1 cellular context compared by ENCODE assay signal in the genomic region with DNA sequence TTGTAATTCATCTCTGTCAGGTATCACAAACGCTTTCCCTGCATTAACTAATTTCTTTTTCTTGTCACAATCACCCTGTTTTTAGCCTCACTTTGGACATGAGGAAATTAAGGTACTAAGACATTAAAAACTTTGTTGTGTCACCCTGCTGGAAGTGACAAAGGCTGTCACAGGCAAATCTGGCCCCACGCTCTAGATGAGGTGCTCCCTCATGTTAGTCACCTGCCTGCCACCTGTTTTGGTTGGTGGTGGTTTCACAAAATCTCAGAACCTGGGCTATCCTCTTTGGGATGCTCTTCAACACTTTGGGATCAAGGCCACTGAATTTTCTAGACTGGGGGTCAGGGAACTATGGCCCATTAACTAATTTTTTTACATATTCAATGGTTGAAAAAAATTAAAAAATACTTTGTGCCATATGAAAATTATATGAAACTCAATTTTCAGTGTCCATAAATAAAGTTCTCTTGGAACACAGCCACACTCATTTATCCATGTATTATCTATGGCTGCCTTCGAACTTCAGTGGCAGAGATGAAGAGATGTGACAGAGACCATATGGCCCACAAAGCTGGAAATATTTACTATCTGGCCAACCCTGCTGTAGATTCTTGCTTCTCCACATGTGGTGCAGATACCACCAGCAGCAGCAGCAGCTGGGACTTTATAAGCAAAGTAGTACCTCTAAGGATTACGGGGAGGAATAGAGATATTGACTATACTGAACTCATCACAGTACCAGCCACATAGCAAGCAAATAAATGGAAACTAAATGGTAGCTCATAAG.
A peak's percentile ranks its signal among the peaks of the same experiment; 100 is the strongest.
TF ChIP-seq lines count a peak whose summit lies in the region.

No MANE protein-coding gene starts in this region.

TF ChIP-seq in K562, 482 proteins besides CTCF, POLR2A, EP300 and RAD21 (continues in another document):
- TF ChIP-seq ZBTB9 (CRISPR knock-in tag; IDR thresholded peaks at IDR 0.05) (0 out of 2 replicates have a peak, but pooled peaks have one; percentile 31), ZFP1 (CRISPR knock-in tag; IDR thresholded peaks at IDR 0.05) (no peak), ZNF165 (CRISPR knock-in tag; IDR thresholded peaks at IDR 0.05; ENCODE audit: borderline replicate concordance) (no peak), RCOR1 (IDR thresholded peaks at IDR 0.05; ENCODE audit: borderline replicate concordance in 1 of 2, low read depth in 2 of 2, low read length in 2 of 2) (peak in 1 of 2 experiments; percentile 38; a peak in 1 of 4 replicates), XRCC3 (IDR thresholded peaks at IDR 0.05) (no peak), CTBP1 (IDR thresholded peaks at IDR 0.05; ENCODE audit: borderline replicate concordance) (no peak), HMG20B (CRISPR knock-in tag; IDR thresholded peaks at IDR 0.05) (no peak), ZKSCAN8 (CRISPR knock-in tag; IDR thresholded peaks at IDR 0.05) (0 out of 2 replicates have a peak, but pooled peaks have one; percentile 36), NFE2 (IDR thresholded peaks at IDR 0.05; ENCODE audit: low read depth) (no peak), TAF1 (IDR thresholded peaks at IDR 0.05; ENCODE audit: control insufficient read depth, extremely low read depth, insufficient read depth, low read length, severe bottlenecking) (no peak), SP2 (IDR thresholded peaks at IDR 0.05; ENCODE audit: extremely low read depth, low read depth, low read length, poor library complexity, severe bottlenecking) (no peak), NR1H2 (CRISPR knock-in tag; IDR thresholded peaks at IDR 0.05) (no peak), KDM5B (IDR thresholded peaks at IDR 0.05; ENCODE audit: insufficient replicate concordance, low read depth, low read length) (no peak), ZNF655 (CRISPR knock-in tag; IDR thresholded peaks at IDR 0.05) (no peak), CBX2 (IDR thresholded peaks at IDR 0.05; ENCODE audit: insufficient read depth, low read length, poor library complexity, severe bottlenecking) (no peak), HOMEZ (CRISPR knock-in tag; IDR thresholded peaks at IDR 0.05) (no peak), SLC30A9 (CRISPR knock-in tag; IDR thresholded peaks at IDR 0.05) (no peak), NCOR1 (IDR thresholded peaks at IDR 0.05) (peak; percentile 89), ZNF764 (CRISPR knock-in tag; IDR thresholded peaks at IDR 0.05; ENCODE audit: low read depth) (no peak), NFATC3 (IDR thresholded peaks at IDR 0.05) (no peak), ZHX1 (conservative IDR thresholded peaks at IDR 0.05; ENCODE audit: low read length) (no peak), PYGO2 (tag; IDR thresholded peaks at IDR 0.05) (no peak), ATF3 (IDR thresholded peaks at IDR 0.05) (no peak), ATF3 (CRISPR knock-in tag; conservative IDR thresholded peaks at IDR 0.05) (no peak), ZBED1 (IDR thresholded peaks at IDR 0.05) (no peak), POLR3A (IDR thresholded peaks at IDR 0.05; ENCODE audit: borderline replicate concordance, extremely low read depth, insufficient read depth, insufficient read length) (no peak), PTBP1 (IDR thresholded peaks at IDR 0.05; ENCODE audit: low read depth, low read length) (no peak), SOX6 (IDR thresholded peaks at IDR 0.05) (peak; percentile 27; the same call in 1 of the 2 replicates), CEBPB (tag; IDR thresholded peaks at IDR 0.05) (no peak), SETDB1 (IDR thresholded peaks at IDR 0.05; ENCODE audit: low read length) (no peak), L3MBTL2 (IDR thresholded peaks at IDR 0.05) (peak; percentile 45; the same call in 1 of the 2 replicates), ZBTB12 (CRISPR knock-in tag; IDR thresholded peaks at IDR 0.05) (no peak), NRF1 (conservative IDR thresholded peaks at IDR 0.05 in 1 of 2, IDR thresholded peaks at IDR 0.05 in 1 of 2) (no peak), ZNF311 (CRISPR knock-in tag; IDR thresholded peaks at IDR 0.05) (no peak), HDGF (IDR thresholded peaks at IDR 0.05) (no peak), ZNF408 (CRISPR knock-in tag; IDR thresholded peaks at IDR 0.05; ENCODE audit: low read depth) (no peak), MEF2A (IDR thresholded peaks at IDR 0.05; ENCODE audit: control insufficient read depth, low read depth, low read length) (no peak), MEIS2 (IDR thresholded peaks at IDR 0.05; ENCODE audit: partially characterized antibody) (peak; percentile 79), POLR2AphosphoS5 (IDR thresholded peaks at IDR 0.05; ENCODE audit: control insufficient read depth, insufficient read depth, low read depth, low read length) (peak; percentile 96), ZNF280A (IDR thresholded peaks at IDR 0.05; ENCODE audit: low read depth, partially characterized antibody) (no peak), MCM7 (IDR thresholded peaks at IDR 0.05) (no peak), KLF13 (tag; IDR thresholded peaks at IDR 0.05; ENCODE audit: borderline replicate concordance, low read depth) (no peak), SIX5 (IDR thresholded peaks at IDR 0.05; ENCODE audit: borderline replicate concordance in 1 of 2, insufficient read depth in 1 of 2, low read depth in 1 of 2, low read length in 2 of 2) (no peak), CHD1 (IDR thresholded peaks at IDR 0.05; ENCODE audit: low read length) (no peak), CREB1 (IDR thresholded peaks at IDR 0.05) (peak; percentile 13; the same call in 1 of the 2 replicates), CREB1 (CRISPR knock-in tag; IDR thresholded peaks at IDR 0.05) (no peak)
- TF ChIP-seq, protein P1, sequence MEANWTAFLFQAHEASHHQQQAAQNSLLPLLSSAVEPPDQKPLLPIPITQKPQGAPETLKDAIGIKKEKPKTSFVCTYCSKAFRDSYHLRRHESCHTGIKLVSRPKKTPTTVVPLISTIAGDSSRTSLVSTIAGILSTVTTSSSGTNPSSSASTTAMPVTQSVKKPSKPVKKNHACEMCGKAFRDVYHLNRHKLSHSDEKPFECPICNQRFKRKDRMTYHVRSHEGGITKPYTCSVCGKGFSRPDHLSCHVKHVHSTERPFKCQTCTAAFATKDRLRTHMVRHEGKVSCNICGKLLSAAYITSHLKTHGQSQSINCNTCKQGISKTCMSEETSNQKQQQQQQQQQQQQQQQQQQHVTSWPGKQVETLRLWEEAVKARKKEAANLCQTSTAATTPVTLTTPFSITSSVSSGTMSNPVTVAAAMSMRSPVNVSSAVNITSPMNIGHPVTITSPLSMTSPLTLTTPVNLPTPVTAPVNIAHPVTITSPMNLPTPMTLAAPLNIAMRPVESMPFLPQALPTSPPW (CRISPR knock-in tag; IDR thresholded peaks at IDR 0.05): peak; percentile 27; the same call in 1 of the 2 replicates
